Comparison of ENCODE assay signal across 9 cellular contexts in genomic region chr10:68079434-68079833, GRCh38. TPM values are rescaled to one million over a fixed set of nuclear protein-coding genes. Genes with fewer than 3 reads are reported as not detected.
"Had no signal": no experiment of that assay in that cellular context is flagged by ENCODE, and none has a peak within 500 bp of the region (broad histone marks: within the 10 kb centered on the region; RNA-seq: fewer than 3 reads in every experiment).

No MANE protein-coding gene starts in this region.

- FAIRE-seq: HepG2, HTR-8/SVneo had no signal

- DNase-seq: IMR-90, KBM-7, KG1 had no signal

- H3K9ac ChIP-seq: KMS-11 had no signal

- ATAC-seq: HepG2 had no signal

- H3K4me2 ChIP-seq: KMS-11 had no signal

- H3K27ac ChIP-seq: HL-60, KMS-11 had no signal

RNA-seq across cellular contexts. Expression of gene MYPN, which starts 29.9 kb away (rescaled TPM):
- total RNA-seq: HepG2, HT-29 had no signal
- polyA plus RNA-seq: HepG2, IgD-negative memory B cell had no signal
